1 cellular context compared by ENCODE assay signal in genomic region chr6:17972074-17972966, GRCh38.
A peak's percentile ranks its signal among the peaks of the same experiment; 100 is the strongest.
TF ChIP-seq lines count a peak whose summit lies in the region.

No MANE protein-coding gene starts in this region.

TF ChIP-seq in K562, 482 proteins besides CTCF, POLR2A, EP300 and RAD21 (continued from another document):
- peak; percentile 44 for TF ChIP-seq MAFG (tag; conservative IDR thresholded peaks at IDR 0.05)
- TF ChIP-seq XRCC4 (IDR thresholded peaks at IDR 0.05; ENCODE audit: extremely low read depth, insufficient read depth, insufficient read length), result no peak
- TF ChIP-seq ZNF830 (CRISPR knock-in tag; IDR thresholded peaks at IDR 0.05), result no peak
- no peak for TF ChIP-seq ZNF583 (CRISPR knock-in tag; IDR thresholded peaks at IDR 0.05)
- peak; percentile 44 for TF ChIP-seq POLR2H (tag; IDR thresholded peaks at IDR 0.05; ENCODE audit: low read depth)
- TF ChIP-seq NR2C2 (CRISPR knock-in tag; IDR thresholded peaks at IDR 0.05), result no peak
- no peak for TF ChIP-seq NR2C2 (tag; IDR thresholded peaks at IDR 0.05)
- TF ChIP-seq CREB1 (IDR thresholded peaks at IDR 0.05), result no peak
- TF ChIP-seq CREB1 (CRISPR knock-in tag; IDR thresholded peaks at IDR 0.05), result no peak
- no peak for TF ChIP-seq IRF9 (tag; IDR thresholded peaks at IDR 0.05)
- TF ChIP-seq ELF4 (CRISPR knock-in tag; IDR thresholded peaks at IDR 0.05), result no peak
- no peak for TF ChIP-seq FOXJ3 (CRISPR knock-in tag; IDR thresholded peaks at IDR 0.05)
- TF ChIP-seq SMARCB1 (IDR thresholded peaks at IDR 0.05; ENCODE audit: insufficient read length, low read depth), result no peak
- TF ChIP-seq TFAM (CRISPR knock-in tag; conservative IDR thresholded peaks at IDR 0.05), result no peak
- TF ChIP-seq CTBP1 (IDR thresholded peaks at IDR 0.05; ENCODE audit: borderline replicate concordance), result no peak
- TF ChIP-seq SFPQ (IDR thresholded peaks at IDR 0.05; ENCODE audit: low read depth, low read length), result no peak
- TF ChIP-seq E2F8 (IDR thresholded peaks at IDR 0.05; ENCODE audit: low read depth, partially characterized antibody), result no peak
- TF ChIP-seq CBFA2T2 (conservative IDR thresholded peaks at IDR 0.05), result no peak
- no peak for TF ChIP-seq TAF7 (tag; IDR thresholded peaks at IDR 0.05)
- no peak for TF ChIP-seq ARID1B (IDR thresholded peaks at IDR 0.05)
- no peak for TF ChIP-seq ZBTB5 (IDR thresholded peaks at IDR 0.05)
- no peak for TF ChIP-seq GTF2A2 (tag; IDR thresholded peaks at IDR 0.05)
- TF ChIP-seq TEAD1 (CRISPR knock-in tag; IDR thresholded peaks at IDR 0.05), result no peak
- no peak for TF ChIP-seq CBX8 (IDR thresholded peaks at IDR 0.05; ENCODE audit: borderline replicate concordance, extremely low read depth, low read depth, low read length, poor library complexity, severe bottlenecking)
- TF ChIP-seq JUNB (CRISPR knock-in tag; conservative IDR thresholded peaks at IDR 0.05), result no peak
- no peak for TF ChIP-seq TRIM24 (IDR thresholded peaks at IDR 0.05)
- no peak for TF ChIP-seq RFX7 (CRISPR knock-in tag; IDR thresholded peaks at IDR 0.05)
- no peak for TF ChIP-seq ZFPM2 (CRISPR knock-in tag; IDR thresholded peaks at IDR 0.05)
- TF ChIP-seq FOXA3 (CRISPR knock-in tag; conservative IDR thresholded peaks at IDR 0.05 in 1 of 2, IDR thresholded peaks at IDR 0.05 in 1 of 2), result no peak
- no peak for TF ChIP-seq DNMT1 (IDR thresholded peaks at IDR 0.05)
- TF ChIP-seq ZNF75A (CRISPR knock-in tag; IDR thresholded peaks at IDR 0.05), result no peak
- TF ChIP-seq CREM (IDR thresholded peaks at IDR 0.05; ENCODE audit: low read depth), result no peak
- no peak for TF ChIP-seq FIP1L1 (IDR thresholded peaks at IDR 0.05; ENCODE audit: low read depth, low read length, poor library complexity, severe bottlenecking)
- no peak for TF ChIP-seq NCOA1 (IDR thresholded peaks at IDR 0.05; ENCODE audit: low read depth)
- no peak for TF ChIP-seq COPS2 (conservative IDR thresholded peaks at IDR 0.05)
- 0 out of 2 replicates have a peak, but pooled peaks have one; percentile 31 for TF ChIP-seq ZBTB33 (CRISPR knock-in tag; IDR thresholded peaks at IDR 0.05)
- TF ChIP-seq ADNP (tag; IDR thresholded peaks at IDR 0.05), result 0 out of 2 replicates have a peak, but pooled peaks have one; percentile 15
- TF ChIP-seq ZNF398 (CRISPR knock-in tag; IDR thresholded peaks at IDR 0.05), result no peak
- TF ChIP-seq KAT7 (CRISPR knock-in tag; IDR thresholded peaks at IDR 0.05; ENCODE audit: borderline replicate concordance), result peak; percentile 74; the same call in 1 of the 2 replicates
- no peak for TF ChIP-seq ZBTB1 (CRISPR knock-in tag; IDR thresholded peaks at IDR 0.05; ENCODE audit: borderline replicate concordance, low read depth)
- no peak for TF ChIP-seq EZH2 (IDR thresholded peaks at IDR 0.05; ENCODE audit: borderline replicate concordance, low read depth, low read length)
- no peak for TF ChIP-seq HINFP (tag; conservative IDR thresholded peaks at IDR 0.05; ENCODE audit: low read depth)
- no peak for TF ChIP-seq ZNF224 (CRISPR knock-in tag; IDR thresholded peaks at IDR 0.05)
- TF ChIP-seq EHMT2 (IDR thresholded peaks at IDR 0.05), result no peak
- no peak for TF ChIP-seq ZNF23 (CRISPR knock-in tag; IDR thresholded peaks at IDR 0.05)
- no peak for TF ChIP-seq SRSF1 (IDR thresholded peaks at IDR 0.05; ENCODE audit: low read depth, low read length)
- TF ChIP-seq HDAC6 (IDR thresholded peaks at IDR 0.05; ENCODE audit: low read depth, low read length), result no peak
- TF ChIP-seq L3MBTL2 (IDR thresholded peaks at IDR 0.05), result no peak
- TF ChIP-seq ZNF609 (CRISPR knock-in tag; IDR thresholded peaks at IDR 0.05; ENCODE audit: borderline replicate concordance), result no peak
- TF ChIP-seq ZNF551 (CRISPR knock-in tag; IDR thresholded peaks at IDR 0.05), result no peak
- TF ChIP-seq MTA3 (IDR thresholded peaks at IDR 0.05; ENCODE audit: borderline replicate concordance), result no peak; the same call in 1 of the 2 replicates
